In genomic region chr1:170657275-170657853, GRCh38 we compare ENCODE assay signal across 26 cellular contexts. TPM values are rescaled to one million over a fixed set of nuclear protein-coding genes. Genes with fewer than 3 reads are reported as not detected.
DNase-seq lines count a peak whose midpoint lies in the region; ATAC-seq, FAIRE-seq and TF ChIP-seq lines count a peak whose summit lies in the region.
"Had no signal": no experiment of that assay in that cellular context is flagged by ENCODE, and none has a peak within 500 bp of the region (broad histone marks: within the 10 kb centered on the region; RNA-seq: fewer than 3 reads in every experiment).

No MANE protein-coding gene starts in this region.

- intact Hi-C loops in GM12878 (cut with micrococcal nuclease; ENCODE audit: unreplicated experiment), result loop anchor here (5.0 kb wide), 1 partner anchor 585 kb away; the partner anchor contains the start of gene KIFAP3

- RAD21 ChIA-PET in GM12878 (lab: Charles Lee; ENCODE audit: unreplicated experiment), result interaction anchor here (0.7 to 6.6 kb wide), 31 partner anchors 10 to 766 kb away, joined by 3 to 46 read pairs (median 6); partner anchors contain the start of gene GORAB

- no peaks in the 10 kb centered on the region for H3K4me1 ChIP-seq in GM12878 (ENCODE audit: control insufficient read depth, insufficient read depth, low read length)

- in situ Hi-C loops in GM12878 (cut with MboI), result no loop called here

- no peaks in the 10 kb centered on the region for H3K36me3 Mint-ChIP-seq in stimulated activated effector memory CD8-positive, alpha-beta T cell treated with anti-CD3 and anti-CD28 coated beads, Interleukin-12 subunit alpha, Interleukin-12 subunit beta, amount 100 ng/mL, for 72 hours
- H3K36me3 Mint-ChIP-seq: brain; CD4-positive, alpha-beta memory T cell; neural progenitor cell had no signal

- BruUV-seq in GM12878 (replicated peaks; lab: Mats Ljungman, UMichigan), result no TSS peak

- H3K27ac Mint-ChIP-seq in stimulated activated effector memory CD8-positive, alpha-beta T cell treated with anti-CD3 and anti-CD28 coated beads, Interleukin-12 subunit alpha, Interleukin-12 subunit beta, amount 100 ng/mL, for 72 hours, result no peak overlapping the region
- H3K27ac Mint-ChIP-seq: activated CD8-positive, alpha-beta T cell treated with anti-CD3 and anti-CD28 coated beads, Interleukin-2, amount 10 ng/mL, durations not matched to agents 7 days and 5 days; brain; CD4-positive, alpha-beta memory T cell; neural progenitor cell had no signal

- no peaks in the 10 kb centered on the region for H3K9me3 Mint-ChIP-seq in stimulated activated effector memory CD8-positive, alpha-beta T cell treated with anti-CD3 and anti-CD28 coated beads, Interleukin-12 subunit alpha, Interleukin-12 subunit beta, amount 100 ng/mL, for 72 hours
- H3K9me3 Mint-ChIP-seq: neural progenitor cell had no signal

- H3K79me2 ChIP-seq in GM12878 (ENCODE audit: control insufficient read depth, insufficient read depth, low read length), result no peaks in the 10 kb centered on the region

- H3K4me2 ChIP-seq in GM12878 (ENCODE audit: control insufficient read depth, insufficient read depth), result no peak overlapping the region
- H3K4me2 ChIP-seq: neural progenitor cell had no signal

- peaks cover 38% of the 10 kb centered on the region for H3K27me3 ChIP-seq in H7 (ENCODE audit: control insufficient read depth, insufficient read depth, low read length)
- H3K27me3 ChIP-seq in GM12878 (replicated peaks in 1 of 2; ENCODE audit: control insufficient read depth in 2 of 2, insufficient read depth in 2 of 2, low read length in 1 of 2), result peaks cover 2 to 16% of the 10 kb centered on the region in 2 experiments

- WGBS in GM12878 (ENCODE audit: insufficient coverage, insufficient replicate concordance, low lambda C conversion rate, missing lambda C conversion rate), result 11% methylated on average over 4 of the region's 4 CpGs

- H3K4me3 ChIP-seq in H7 (ENCODE audit: insufficient read depth, low read depth, low read length) (no peak overlapping the region), GM12878 (no peak overlapping the region)
- H3K4me3 ChIP-seq: HAP-1, lower lobe of right lung, neural progenitor cell, upper lobe of left lung had no signal

- DNase-seq in DMS53 (lab: John Stamatoyannopoulos, UW), result peak; percentile 34
- no peak for DNase-seq in DMS53 treated with DMSO at 0.1 percent for 48 hours (lab: John Stamatoyannopoulos, UW; ENCODE audit: unreplicated experiment)
- peak; percentile 32 for DNase-seq in H7
- DNase-seq in NCI-H2107 (lab: John Stamatoyannopoulos, UW), result peak; percentile 23
- DNase-seq in GM12878 (ENCODE audit: low read depth, low spot score), result peak; percentile 42
- DNase-seq in stimulated activated effector memory CD8-positive, alpha-beta T cell treated with anti-CD3 and anti-CD28 coated beads, Interleukin-12 subunit alpha, Interleukin-12 subunit beta, amount 100 ng/mL, for 72 hours (ENCODE audit: low spot score in 2 of 2), result no peak
- DNase-seq in midbrain (lab: John Stamatoyannopoulos, UW), result no peak
- DNase-seq: activated CD4-positive, CD25-positive, alpha-beta regulatory T cell; activated CD8-positive, alpha-beta T cell treated with anti-CD3 and anti-CD28 coated beads, Interleukin-2, amount 10 ng/mL, durations not matched to agents 7 days and 5 days; activated gamma-delta T cell; CD4-positive, alpha-beta memory T cell; KG1; kidney; lower lobe of right lung; NCI-H1092; stimulated activated CD8-positive, alpha-beta memory T cell treated with anti-CD3 and anti-CD28 coated beads, Interleukin-4, amount 100 ng/mL, for 48 hours; T1000; upper lobe of left lung had no signal

- TF ChIP-seq RAD21 in GM12878 (IDR thresholded peaks at IDR 0.05; ENCODE audit: insufficient read depth, low read depth, low read length), result no peak

- SMC1A ChIA-PET in GM12878 (lab: Charles Lee; ENCODE audit: uncharacterized antibody, unreplicated experiment), result interaction anchor here (0.9 to 12.1 kb wide), 26 partner anchors 9 to 742 kb away, joined by 3 to 150 read pairs (median 6); no protein-coding TSS in a partner anchor

- H3K36me3 ChIP-seq in H7 (replicated peaks; ENCODE audit: control insufficient read depth, insufficient read depth, low read length) (no peaks in the 10 kb centered on the region), GM12878 (ENCODE audit: control insufficient read depth in 2 of 2, insufficient read depth in 2 of 2, low read length in 1 of 2) (no peaks in the 10 kb centered on the region)
- H3K36me3 ChIP-seq: HAP-1, lower lobe of right lung, neural progenitor cell, upper lobe of left lung had no signal

- 0 out of 4 replicates have a peak, but pooled peaks of 1 of the 2 experiments have one; percentile 34 for TF ChIP-seq EP300 in GM12878 (IDR thresholded peaks at IDR 0.05; ENCODE audit: borderline replicate concordance in 1 of 2, control insufficient read depth in 1 of 2, low read depth in 2 of 2, low read length in 2 of 2)

- peaks cover 7% of the 10 kb centered on the region for H3K4me1 Mint-ChIP-seq in stimulated activated effector memory CD8-positive, alpha-beta T cell treated with anti-CD3 and anti-CD28 coated beads, Interleukin-12 subunit alpha, Interleukin-12 subunit beta, amount 100 ng/mL, for 72 hours

- no peak for TF ChIP-seq POLR2A in GM12878 (IDR thresholded peaks at IDR 0.05; ENCODE audit: low read depth, low read length)

- H3K4me3 Mint-ChIP-seq in stimulated activated effector memory CD8-positive, alpha-beta T cell treated with anti-CD3 and anti-CD28 coated beads, Interleukin-12 subunit alpha, Interleukin-12 subunit beta, amount 100 ng/mL, for 72 hours, result no peak overlapping the region
- H3K4me3 Mint-ChIP-seq: activated CD8-positive, alpha-beta T cell treated with anti-CD3 and anti-CD28 coated beads, Interleukin-2, amount 10 ng/mL, durations not matched to agents 7 days and 5 days; CD4-positive, alpha-beta memory T cell; neural progenitor cell had no signal

- no peak for FAIRE-seq in GM12878 (lab: Jason Lieb, UNC)
- FAIRE-seq: kidney had no signal

- no peaks in the 10 kb centered on the region; the same call in 2 of the 3 replicates for H3K9me3 ChIP-seq in GM12878 (replicated peaks; ENCODE audit: control insufficient read depth, insufficient read depth, low read length)
- H3K9me3 ChIP-seq: HAP-1, lower lobe of right lung, upper lobe of left lung had no signal

- no peak overlapping the region for H3K27ac ChIP-seq in GM12878 (ENCODE audit: control insufficient read depth, insufficient read depth)
- H3K27ac ChIP-seq: 22Rv1, lower lobe of right lung, neural progenitor cell, upper lobe of left lung had no signal

- H4K20me1 ChIP-seq in GM12878 (ENCODE audit: control insufficient read depth, insufficient read depth), result no peaks in the 10 kb centered on the region

- POLR2A ChIA-PET in GM12878 (lab: Charles Lee), result interaction anchor here (0.6 to 5.9 kb wide), 26 partner anchors 10 to 764 kb away, joined by 3 to 50 read pairs (median 4); partner anchors contain the start of genes GORAB and SCYL3

- peak; percentile 78 for ATAC-seq in GM12878
- ATAC-seq in stimulated activated effector memory CD8-positive, alpha-beta T cell treated with anti-CD3 and anti-CD28 coated beads, Interleukin-12 subunit alpha, Interleukin-12 subunit beta, amount 100 ng/mL, for 72 hours, result no peak
- ATAC-seq in HG02981 (IDR thresholded peaks at IDR 0.05; ENCODE audit: unreplicated experiment), result no peak
- ATAC-seq: activated CD8-positive, alpha-beta T cell treated with anti-CD3 and anti-CD28 coated beads, Interleukin-2, amount 10 ng/mL, durations not matched to agents 7 days and 5 days; lower lobe of right lung; sciatic nerve; SK-N-SH treated with all-trans-retinoic acid at 6 μM for 48 hours had no signal

- CTCF ChIA-PET in GM12878 (lab: Yijun Ruan, JAX), result interaction anchor here (0.6 to 5.8 kb wide), 21 partner anchors 9 to 728 kb away, joined by 3 to 18 read pairs (median 5); partner anchors contain the start of gene KIFAP3

- H3K9ac ChIP-seq in GM12878 (ENCODE audit: control insufficient read depth, insufficient read depth, low read length), result no peak overlapping the region
- H3K9ac ChIP-seq: neural progenitor cell had no signal

- no peak overlapping the region for H2AFZ ChIP-seq in GM12878 (ENCODE audit: control insufficient read depth, low read depth, low read length)
- H2AFZ ChIP-seq: neural progenitor cell had no signal

- TF ChIP-seq CTCF in GM12878 (IDR thresholded peaks at IDR 0.05 in 2 of 3, conservative IDR thresholded peaks at IDR 0.05 in 1 of 3; ENCODE audit: control insufficient read depth in 2 of 3, extremely low read depth in 1 of 3, insufficient read depth in 1 of 3, low read depth in 3 of 3, low read length in 3 of 3), result no peak

TF ChIP-seq in GM12878, 131 proteins besides CTCF, POLR2A, EP300 and RAD21 (continues in another document):
- TF ChIP-seq SIX5 (IDR thresholded peaks at IDR 0.05; ENCODE audit: low read depth, low read length, severe bottlenecking) (no peak), SPI1 (IDR thresholded peaks at IDR 0.05; ENCODE audit: borderline replicate concordance, insufficient read depth, low read depth, low read length) (peak; percentile 96)

RNA-seq across cellular contexts. Expression of gene PRRX1, which starts 6.6 kb away (rescaled TPM):
- total RNA-seq in H7 (2014; rRNA removed; shearing (Covaris generic)), result not detected in 2 replicates
- 30.6 and 33.8 TPM in 2 replicates for total RNA-seq in GM12878 (2013; cell fraction: nucleolus; rRNA removed)
- total RNA-seq in GM12878 (2014; rRNA removed), result 2.7 and 3.7 TPM in 2 replicates
- 1.3 and 2.4 TPM in 2 replicates for total RNA-seq in GM12878 (2014; rRNA removed; fragmentation: Illumina TruSeq; extraction: Trizol)
- 2.0 and 2.8 TPM in 2 replicates for total RNA-seq in GM12878 (2021)
- polyA plus RNA-seq in GM12878 (2011; ENCODE audit: low read depth), result 0.16 TPM
- polyA plus RNA-seq in GM12878 (2011; rRNA removed), result 48.2 and 64.6 TPM in 2 replicates
- polyA plus RNA-seq in GM12878 (2011; cell fraction: cytosol; rRNA removed), result 35.9 and 39.3 TPM in 2 replicates
- 34.2 and 44.6 TPM in 2 replicates for polyA plus RNA-seq in GM12878 (2011; cell fraction: nucleus; rRNA removed)
- 0.26 and 0.56 TPM in 2 replicates for polyA plus RNA-seq in GM12878 (2012)
- polyA plus RNA-seq in GM12878 (2014; fragmentation: Illumina TruSeq; extraction: Trizol), result 1.6 and 5.1 TPM in 2 replicates
- polyA plus RNA-seq in GM12878 (2014; fragmentation: Nextera tagmentation; extraction: Ambion mirVana), result under 1 TPM; 0.42 to 0.48 TPM
- polyA plus RNA-seq in GM12878 (2014; rRNA removed), result 1.4 and 2.2 TPM in 2 replicates
- 1 to 10 TPM in 1 of 2 experiments, under 1 TPM in 1; 0.67 to 1.3 TPM for polyA plus RNA-seq in GM12878 (2016; fragmentation: Nextera tagmentation; extraction: Ambion mirVana)
- 63.7 and 81.4 TPM in 2 replicates for polyA minus RNA-seq in GM12878 (2011; rRNA and poly(A)+ RNA removed)
- polyA minus RNA-seq in GM12878 (2011; cell fraction: cytosol; rRNA and poly(A)+ RNA removed), result 24.7 and 24.9 TPM in 2 replicates
- polyA minus RNA-seq in GM12878 (2011; cell fraction: nucleus; rRNA and poly(A)+ RNA removed), result 22.6 and 31.6 TPM in 2 replicates
- total RNA-seq: activated CD8-positive, alpha-beta T cell treated with anti-CD3 and anti-CD28 coated beads, Interleukin-2, amount 10 ng/mL, durations not matched to agents 7 days and 5 days; CD4-positive, alpha-beta memory T cell; HT-29 had no signal
- polyA plus RNA-seq: CD4-positive, alpha-beta memory T cell had no signal

Comparison
In these comparisons a context has a peak if more than half of its experiments do, and no peak if none do; other contexts are left out.
1. DNase-seq: peak in DMS53 (single experiment), H7 (single experiment), NCI-H2107 (single experiment) and GM12878 (single experiment); none in DMS53 treated with DMSO at 0.1 percent for 48 hours (single experiment), stimulated activated effector memory CD8-positive, alpha-beta T cell treated with anti-CD3 and anti-CD28 coated beads, Interleukin-12 subunit alpha, Interleukin-12 subunit beta, amount 100 ng/mL, for 72 hours (0 of 2) and midbrain (single experiment).